Comparison of ENCODE assay signal across 9 cellular contexts in the genomic region with DNA sequence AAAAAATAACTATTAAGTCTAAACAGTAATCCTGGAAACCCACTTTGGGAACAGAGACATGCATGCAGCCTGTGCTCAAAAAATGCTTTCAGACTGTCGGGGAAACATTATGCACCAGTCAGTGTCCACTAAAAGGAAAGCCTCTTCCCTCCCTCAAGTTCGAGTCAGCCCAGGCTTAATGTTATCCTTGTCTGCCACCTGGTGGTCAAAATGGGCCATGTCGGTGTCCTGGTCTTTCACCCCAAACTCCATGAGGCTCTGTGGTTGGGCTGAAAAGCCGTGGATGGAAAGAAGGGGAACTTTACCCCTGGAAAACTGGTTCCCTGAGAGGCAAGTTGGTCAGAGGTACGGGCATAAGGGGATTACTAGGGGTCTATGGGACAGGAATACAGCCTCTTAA.
DNase-seq lines count a peak whose midpoint lies in the region; ATAC-seq, FAIRE-seq and TF ChIP-seq lines count a peak whose summit lies in the region.
"Had no signal": no experiment of that assay in that cellular context is flagged by ENCODE, and none has a peak within 500 bp of the region (broad histone marks: within the 10 kb centered on the region; RNA-seq: fewer than 3 reads in every experiment).

No MANE protein-coding gene starts in this region.

- H3K27ac ChIP-seq in PC-3 (ENCODE audit: low read length): no peak overlapping the region
- no peak overlapping the region for H3K27ac ChIP-seq in small intestine (ENCODE audit: low read depth in 1 of 2, low read length in 1 of 2)

- no peak overlapping the region for H3K9ac ChIP-seq in PC-3 (ENCODE audit: low read length)

- no peaks in the 10 kb centered on the region for H4K20me1 ChIP-seq in PC-3 (ENCODE audit: low read length)

- H3K9me2 ChIP-seq in PC-3 (replicated peaks; ENCODE audit: low read length): no peaks in the 10 kb centered on the region

- H3K79me2 ChIP-seq in PC-3 (ENCODE audit: low read length): no peaks in the 10 kb centered on the region

- WGBS in small intestine, 3 donors: 14 to 24% (median 18%) methylated on average over 5 of the region's 5 CpGs

- intact Hi-C loops in PC-3 (cut with micrococcal nuclease): no loop called here

- no peaks in the 10 kb centered on the region for H3K4me1 ChIP-seq in PC-3 (ENCODE audit: insufficient read depth, low read length)
- H3K4me1 ChIP-seq in small intestine (ENCODE audit: control insufficient read depth in 2 of 2, insufficient read depth in 1 of 2, low read depth in 1 of 2, low read length in 1 of 2): no peaks in the 10 kb centered on the region

- H2AFZ ChIP-seq in PC-3 (ENCODE audit: low read length): no peak overlapping the region

- H3K36me3 ChIP-seq in PC-3 (ENCODE audit: low read depth, low read length) (no peaks in the 10 kb centered on the region; the same call in 1 of the 2 replicates), small intestine (ENCODE audit: control insufficient read depth in 2 of 2, insufficient read depth in 2 of 2, low read length in 2 of 2) (no peaks in the 10 kb centered on the region)

- H3K4me2 ChIP-seq in PC-3 (ENCODE audit: low read length): no peak overlapping the region

- no peak overlapping the region for H3K4me3 ChIP-seq in PC-3 (ENCODE audit: low read length)
- no peak overlapping the region for H3K4me3 ChIP-seq in fibroblast of mammary gland (ENCODE audit: control insufficient read depth, low read depth, low read length)
- no peak overlapping the region for H3K4me3 ChIP-seq in small intestine (ENCODE audit: low read depth in 1 of 2, low read length in 2 of 2)

- peak; percentile 31 for DNase-seq in ACHN
- DNase-seq in PC-3: peak; percentile 19
- DNase-seq in fibroblast of mammary gland (ENCODE audit: low read depth): peak; percentile 14
- DNase-seq in small intestine: peak; percentile 1
- no peak for DNase-seq in islet precursor cell
- no peak for DNase-seq in DMS79 treated with DMSO at 0.1 percent for 48 hours (lab: John Stamatoyannopoulos, UW)

- no peaks in the 10 kb centered on the region for H3F3A ChIP-seq in PC-3 (ENCODE audit: low read length, unreplicated experiment)

- no peak for FAIRE-seq in small intestine (lab: Jason Lieb, UNC)

- in situ Hi-C loops in ACHN (cut with HindIII; ENCODE audit: low pct_ligation_motif_present, low pct_unique_long_range_greater_than_20kb, low sequenced_read_pairs): no loop called here

- POLR2A ChIA-PET in PC-3 (lab: Charles Lee; ENCODE audit: unreplicated experiment): no interaction called here

- TF ChIP-seq CTCF in GM12872 (IDR thresholded peaks at IDR 0.05; ENCODE audit: insufficient read depth, low read depth, low read length) (peak; percentile 53; the same call in 2 of the 3 replicates), PC-3 (conservative IDR thresholded peaks at IDR 0.05; ENCODE audit: low read depth, low read length) (peak; percentile 51), fibroblast of mammary gland (conservative IDR thresholded peaks at IDR 0.05; ENCODE audit: control insufficient read depth, insufficient read depth, low read depth, low read length) (peak; percentile 26)

- H3K9me3 ChIP-seq in PC-3 (ENCODE audit: low read length) (peaks cover 25% of the 10 kb centered on the region), small intestine (ENCODE audit: control insufficient read depth, low read depth) (peaks cover 3% of the 10 kb centered on the region)

- no peak for ATAC-seq in PC-3
- ATAC-seq in GM18873 (IDR thresholded peaks at IDR 0.05; ENCODE audit: low FRiP score, unreplicated experiment): no peak
- ATAC-seq: activated naive CD4-positive, alpha-beta T cell treated with anti-CD3 and anti-CD28 coated beads, Interleukin-2, amount 50 U/mL, for 72 hours had no signal

- BruUV-seq in PC-3 (replicated peaks; lab: Mats Ljungman, UMichigan): no TSS peak

- H3K27me3 ChIP-seq in PC-3 (ENCODE audit: low read length) (no peaks in the 10 kb centered on the region), small intestine (ENCODE audit: control insufficient read depth in 2 of 2, insufficient read depth in 2 of 2, low read length in 2 of 2) (no peaks in the 10 kb centered on the region)

- CTCF ChIA-PET in PC-3 (lab: Charles Lee): no interaction called here

Comparison
In these comparisons a context has a peak if more than half of its experiments do, and no peak if none do; other contexts are left out.
1. DNase-seq: peak in ACHN (single experiment), PC-3 (single experiment), fibroblast of mammary gland (single experiment) and small intestine (single experiment); none in islet precursor cell (single experiment) and DMS79 treated with DMSO at 0.1 percent for 48 hours (single experiment).
2. Peak in every context shown above with its lines, with median percentiles within 50 percentile points of each other: CTCF ChIP-seq.